Comparison of ENCODE assay signal across 12 cellular contexts in the genomic region with DNA sequence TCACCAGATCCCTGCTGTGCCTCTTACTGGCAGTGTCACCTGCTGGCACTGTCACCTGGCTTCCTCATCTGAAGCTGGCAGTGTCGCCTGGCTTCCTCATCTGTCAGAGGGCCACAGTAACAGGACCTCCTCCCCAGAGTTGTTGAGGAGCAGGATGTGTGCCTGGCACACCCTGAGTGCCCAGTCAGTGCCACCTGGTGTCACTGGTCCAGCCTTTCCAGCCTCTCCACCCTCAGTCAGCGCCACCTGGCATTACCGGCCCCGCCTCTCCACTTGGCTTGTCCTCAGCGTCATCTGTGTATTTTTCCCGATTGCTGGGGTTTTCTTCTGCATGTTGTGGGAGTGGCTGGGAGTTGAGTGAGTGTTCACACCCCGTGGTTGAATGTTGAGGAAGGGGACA. TPM values are rescaled to one million over a fixed set of nuclear protein-coding genes. Genes with fewer than 3 reads are reported as not detected.
DNase-seq lines count a peak whose midpoint lies in the region; TF ChIP-seq lines count a peak whose summit lies in the region.
"Had no signal": no experiment of that assay in that cellular context is flagged by ENCODE, and none has a peak within 500 bp of the region (broad histone marks: within the 10 kb centered on the region; RNA-seq: fewer than 3 reads in every experiment).

No MANE protein-coding gene starts in this region.

- CTCF ChIA-PET in activated naive CD4-positive, alpha-beta T cell treated with anti-CD3 and anti-CD28 coated beads, Interleukin-2, amount 10 ng/mL, durations not matched to agents 7 days and 5 days (lab: Charles Lee), result interaction anchor here (0.6 to 7.8 kb wide), 21 partner anchors 8 to 233 kb away, joined by 3 to 87 read pairs (median 10); no protein-coding TSS in a partner anchor

- H3K9me3 Mint-ChIP-seq in activated naive CD4-positive, alpha-beta T cell treated with anti-CD3 and anti-CD28 coated beads, Interleukin-2, amount 10 ng/mL, durations not matched to agents 7 days and 5 days, result no peaks in the 10 kb centered on the region
- H3K9me3 Mint-ChIP-seq: activated T-cell treated with anti-CD3 and anti-CD28 coated beads, Interleukin-2, amount 50 U/mL, for 4 hours; CD8-positive, alpha-beta T cell had no signal

- 32 to 47% methylated on average over 7 of the region's 7 CpGs for WGBS in esophagus, 2 donors
- 51% methylated on average over 7 of the region's 7 CpGs; no CpG with 5 or more reads in 1 of the 2 donors for WGBS in transverse colon (ENCODE audit: low coverage in 1 of 2), 2 donors

- H3K36me3 Mint-ChIP-seq in activated naive CD4-positive, alpha-beta T cell treated with anti-CD3 and anti-CD28 coated beads, Interleukin-2, amount 10 ng/mL, durations not matched to agents 7 days and 5 days, result peaks cover 27% of the 10 kb centered on the region

- peak overlapping the region; percentile 15 for H3K27ac Mint-ChIP-seq in activated naive CD4-positive, alpha-beta T cell treated with anti-CD3 and anti-CD28 coated beads, Interleukin-2, amount 10 ng/mL, durations not matched to agents 7 days and 5 days

- H3K4me1 ChIP-seq in esophagus (ENCODE audit: control insufficient read depth in 2 of 2, insufficient read depth in 2 of 2, low read length in 1 of 2) (peaks cover 5 to 9% of the 10 kb centered on the region in 2 donors), transverse colon (peaks cover 29 to 93% (median 57%) of the 10 kb centered on the region in 4 donors)

- in situ Hi-C loops in transverse colon (cut with MboI; ENCODE audit: low pct_ligation_motif_present in 1 of 4, low pct_unique_long_range_greater_than_20kb in 1 of 4, low sequenced_read_pairs in 3 of 4), result loop anchor here in 1 of 4 donors (25.0 kb wide), 1 partner anchor 225 kb away; a partner anchor contains a TSS

- no peak overlapping the region for H3K4me3 Mint-ChIP-seq in activated naive CD4-positive, alpha-beta T cell treated with anti-CD3 and anti-CD28 coated beads, Interleukin-2, amount 10 ng/mL, durations not matched to agents 7 days and 5 days
- H3K4me3 Mint-ChIP-seq: activated T-cell treated with anti-CD3 and anti-CD28 coated beads, Interleukin-2, amount 50 U/mL, for 4 hours had no signal

- H3K9me3 ChIP-seq in esophagus (ENCODE audit: control insufficient read depth in 2 of 2, insufficient read depth in 1 of 2, low read depth in 1 of 2, low read length in 1 of 2), result no peaks in the 10 kb centered on the region
- no peaks in the 10 kb centered on the region for H3K9me3 ChIP-seq in transverse colon
- H3K9me3 ChIP-seq: HAP-1 had no signal

- H3K27me3 ChIP-seq in esophagus (ENCODE audit: control insufficient read depth in 1 of 2, insufficient read depth in 2 of 2, low read length in 2 of 2) (no peaks in the 10 kb centered on the region), transverse colon (no peaks in the 10 kb centered on the region)
- H3K27me3 ChIP-seq: dorsolateral prefrontal cortex had no signal

- H3K27me3 Mint-ChIP-seq in activated naive CD4-positive, alpha-beta T cell treated with anti-CD3 and anti-CD28 coated beads, Interleukin-2, amount 10 ng/mL, durations not matched to agents 7 days and 5 days, result no peaks in the 10 kb centered on the region

- H3K36me3 ChIP-seq in esophagus (ENCODE audit: control insufficient read depth in 2 of 2, insufficient read depth in 2 of 2, low read length in 1 of 2) (peaks cover 0 to 5% of the 10 kb centered on the region in 2 donors), transverse colon (no peaks in the 10 kb centered on the region)

- H3K27ac ChIP-seq in esophagus (ENCODE audit: low read depth in 2 of 2, low read length in 1 of 2), result peak overlapping the region; percentile 52 to 83
- H3K27ac ChIP-seq in transverse colon, result peak overlapping the region; percentile 71 to 79 (median 76)

- DNase-seq in activated naive CD4-positive, alpha-beta T cell treated with anti-CD3 and anti-CD28 coated beads, Interleukin-2, amount 10 ng/mL, durations not matched to agents 7 days and 5 days, result no peak
- no peak for DNase-seq in activated naive CD4-positive, alpha-beta T cell treated with Interleukin-2 at 50 U/mL for 16 hours
- DNase-seq in NCI-H510A (lab: John Stamatoyannopoulos, UW) (peak; percentile 73), transverse colon (peak; percentile 82), T-helper 9 cell (no peak), putamen (ENCODE audit: low spot score) (no peak), hippocampal formation (lab: John Stamatoyannopoulos, UW) (no peak)

- no peak for TF ChIP-seq EP300 in transverse colon (IDR thresholded peaks at IDR 0.05; ENCODE audit: low read depth)

- intact Hi-C loops in transverse colon (cut with DNase I; ENCODE audit: low total_unique reads), result no loop called here

- no peak for TF ChIP-seq POLR2A in transverse colon (IDR thresholded peaks at IDR 0.05)

- H3K4me1 Mint-ChIP-seq in activated naive CD4-positive, alpha-beta T cell treated with anti-CD3 and anti-CD28 coated beads, Interleukin-2, amount 10 ng/mL, durations not matched to agents 7 days and 5 days, result peaks cover 63% of the 10 kb centered on the region

- no peak for TF ChIP-seq CTCF in transverse colon (IDR thresholded peaks at IDR 0.05)

- no peak overlapping the region for H3K4me3 ChIP-seq in esophagus (ENCODE audit: low read depth in 1 of 2, low read length in 2 of 2)
- H3K4me3 ChIP-seq in transverse colon, result no peak overlapping the region
- H3K4me3 ChIP-seq: HAP-1 had no signal

RNA-seq across cellular contexts. Expression of a gene that starts 37.9 kb away (rescaled TPM):
- polyA plus RNA-seq in esophagus, result 10 to 100 TPM; 17.1 to 25.9 TPM
- total RNA-seq in transverse colon, result 10 to 100 TPM; 23.6 to 56.8 (median 45.4) TPM

Comparison
In these comparisons a context has a peak if more than half of its experiments do, and no peak if none do; other contexts are left out.
1. DNase-seq: peak in NCI-H510A (single experiment) and transverse colon (single experiment); none in activated naive CD4-positive, alpha-beta T cell treated with anti-CD3 and anti-CD28 coated beads, Interleukin-2, amount 10 ng/mL, durations not matched to agents 7 days and 5 days (single experiment), activated naive CD4-positive, alpha-beta T cell treated with Interleukin-2 at 50 U/mL for 16 hours (single experiment), T-helper 9 cell (single experiment), putamen (single experiment) and hippocampal formation (0 of 2).